In the genomic region with DNA sequence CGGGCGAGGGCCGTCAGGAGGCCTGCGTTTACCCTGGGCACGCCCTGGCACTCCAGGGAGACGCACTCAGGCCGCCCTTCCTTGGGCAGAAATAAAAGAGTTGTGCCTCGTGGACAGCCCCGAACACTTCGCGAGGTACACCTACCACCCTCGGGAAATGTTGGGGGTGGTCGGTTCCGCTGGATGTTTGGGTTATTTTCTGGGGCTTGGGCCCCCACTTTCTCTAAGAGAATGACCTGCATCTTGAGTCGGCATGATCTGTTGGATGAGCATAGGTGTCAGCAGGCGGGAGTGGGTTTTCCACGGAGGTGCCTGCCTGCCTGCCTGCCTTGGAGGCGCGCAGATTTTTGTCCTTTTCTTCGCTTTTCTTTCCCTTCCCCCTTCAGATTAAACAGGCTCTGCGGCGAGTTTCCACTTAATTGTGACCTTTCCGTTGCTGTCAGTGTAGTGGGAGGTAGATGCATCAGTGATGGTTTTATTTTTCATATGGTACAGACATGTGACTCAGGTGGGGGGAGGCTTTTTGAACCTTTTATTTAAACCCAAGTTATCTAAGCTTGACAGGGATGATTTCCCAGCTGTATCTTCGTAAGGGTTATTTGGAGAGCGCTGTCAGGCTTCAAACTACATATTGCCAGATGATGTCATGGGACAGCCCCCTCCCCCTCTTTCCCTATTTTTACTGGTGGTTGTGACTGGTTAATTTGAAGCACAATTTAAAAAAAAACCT, we compare ENCODE assay signal across 8 cellular contexts. TPM values are rescaled to one million over a fixed set of nuclear protein-coding genes. Genes with fewer than 3 reads are reported as not detected.
DNase-seq lines count a peak whose midpoint lies in the region; ATAC-seq, FAIRE-seq and TF ChIP-seq lines count a peak whose summit lies in the region.

No MANE protein-coding gene starts in this region.

- peak overlapping the region; percentile 71 for H2AFZ ChIP-seq in HepG2 (ENCODE audit: low read length)

- intact Hi-C loops in HepG2 (cut with micrococcal nuclease; ENCODE audit: unreplicated experiment) = loop anchor here (1.0 to 10.0 kb wide), 2 partner anchors 224 to 334 kb away; no protein-coding TSS in a partner anchor

- TF ChIP-seq CTCF in cardiac fibroblast (IDR thresholded peaks at IDR 0.05; ENCODE audit: low read depth, low read length) = no peak
- TF ChIP-seq CTCF in HepG2 (CRISPR knock-in tag; IDR thresholded peaks at IDR 0.05) = no peak

- DNase-seq in AG08396 (ENCODE audit: low spot score) (peak; percentile 20), SK-MEL-5 (ENCODE audit: low read depth, low spot score) (peak; percentile 38), cardiac fibroblast (ENCODE audit: low read depth in 2 of 2) (peak; percentile 41 to 46), HepG2 (ENCODE audit: low spot score) (no peak)
- peak; percentile 4 for DNase-seq in stimulated activated CD8-positive, alpha-beta memory T cell treated with anti-CD3 and anti-CD28 coated beads, Interleukin-4, amount 100 ng/mL, for 24 hours (ENCODE audit: low read depth)

- H3K9me3 ChIP-seq in HepG2 (ENCODE audit: low read length) = no peaks in the 10 kb centered on the region

- BruUV-seq in HepG2 (replicated peaks; lab: Mats Ljungman, UMichigan) = no TSS peak

- H3K27me3 ChIP-seq in HepG2 (ENCODE audit: control insufficient read depth in 1 of 2, insufficient read depth in 2 of 2, low read length in 2 of 2) = peaks cover 2 to 7% of the 10 kb centered on the region in 2 experiments; a peak in 2 of 5 replicates

- no peaks in the 10 kb centered on the region for H3K36me3 ChIP-seq in HepG2 (replicated peaks in 1 of 2; ENCODE audit: control insufficient read depth in 1 of 2, insufficient read depth in 2 of 2, low read length in 2 of 2)

- 10% methylated on average over 22 of the region's 25 CpGs for WGBS in HepG2 (ENCODE audit: low lambda C conversion rate)

- CTCF ChIA-PET in HepG2 (lab: Yijun Ruan, JAX; ENCODE audit: low intra/inter-chr PET ratio, low total read pairs) = interaction anchor here (2.5 kb wide), 1 partner anchor 21 kb away, joined by 13 read pairs; no protein-coding TSS in a partner anchor

- ATAC-seq in GM21619 (IDR thresholded peaks at IDR 0.05; ENCODE audit: unreplicated experiment) = peak; percentile 0
- ATAC-seq in HepG2 = no peak; the same call in 2 of the 3 replicates
- ATAC-seq in GM19452 (IDR thresholded peaks at IDR 0.05; ENCODE audit: unreplicated experiment) = no peak
- no peak for ATAC-seq in HG02885 (IDR thresholded peaks at IDR 0.05; ENCODE audit: poor library complexity, unreplicated experiment)

- no peak for TF ChIP-seq EP300 in HepG2 (IDR thresholded peaks at IDR 0.05; ENCODE audit: low read depth in 2 of 2, low read length in 2 of 2)
- TF ChIP-seq EP300 in HepG2 (CRISPR knock-in tag; IDR thresholded peaks at IDR 0.05; ENCODE audit: borderline replicate concordance) = no peak

- peak overlapping the region; percentile 77 for H3K4me2 ChIP-seq in HepG2 (ENCODE audit: low read depth, low read length)

- peaks cover 25% of the 10 kb centered on the region for H3K4me1 ChIP-seq in HepG2 (ENCODE audit: insufficient read depth, low read length)

- peak overlapping the region; percentile 49 for H3K27ac ChIP-seq in HepG2 (ENCODE audit: extremely low read length, insufficient read depth, low read length)

- peak overlapping the region; percentile 74 to 78 for H3K4me3 ChIP-seq in cardiac fibroblast (replicated peaks in 1 of 2; ENCODE audit: low read depth in 2 of 2, low read length in 2 of 2)
- H3K4me3 ChIP-seq in HepG2 (replicated peaks in 1 of 3; ENCODE audit: insufficient read depth in 1 of 3, low read depth in 2 of 3, low read length in 3 of 3) = peak overlapping the region; percentile 68 to 99 (median 74)

- no peaks in the 10 kb centered on the region for H3K79me2 ChIP-seq in HepG2 (ENCODE audit: insufficient read depth, low read length)

- in situ Hi-C loops in SK-MEL-5 (cut with HindIII; ENCODE audit: low pct_unique_long_range_greater_than_20kb, low sequenced_read_pairs) = no loop called here
- in situ Hi-C loops in HepG2 (cut with HindIII; ENCODE audit: extremely low pct_ligation_motif_present, low pct_unique_long_range_greater_than_20kb) = no loop called here

- peak overlapping the region; percentile 78 for H3K9ac ChIP-seq in HepG2 (ENCODE audit: insufficient read depth, low read depth, low read length)

- TF ChIP-seq RAD21 in HepG2 (CRISPR knock-in tag; IDR thresholded peaks at IDR 0.05) = no peak

- no peaks in the 10 kb centered on the region for H4K20me1 ChIP-seq in HepG2 (ENCODE audit: insufficient read depth, low read length)

- no peak for FAIRE-seq in HepG2 (lab: Jason Lieb, UNC)

- TF ChIP-seq POLR2A in HepG2 (IDR thresholded peaks at IDR 0.05; ENCODE audit: insufficient read depth in 1 of 2, low read depth in 2 of 2, low read length in 2 of 2) = no peak

- POLR2A ChIA-PET in HepG2 (lab: Yijun Ruan, JAX) = no interaction called here

TF ChIP-seq in HepG2, 621 proteins besides CTCF, POLR2A, EP300 and RAD21 (continues in another document):
- TF ChIP-seq EED (CRISPR knock-in tag; IDR thresholded peaks at IDR 0.05) = no peak
- TF ChIP-seq AGO2 (optimal IDR thresholded peaks at IDR 0.05; ENCODE audit: low read depth, low read length) = peak; percentile 2
- 0 out of 2 replicates have a peak, but pooled peaks have one; percentile 7 for TF ChIP-seq ESRRA (CRISPR knock-in tag; IDR thresholded peaks at IDR 0.05; ENCODE audit: low read depth)
- TF ChIP-seq ZNF598 (CRISPR knock-in tag; IDR thresholded peaks at IDR 0.05; ENCODE audit: borderline replicate concordance) = no peak
- TF ChIP-seq ZNF207 (IDR thresholded peaks at IDR 0.05; ENCODE audit: borderline replicate concordance) = no peak
- TF ChIP-seq, protein P1, sequence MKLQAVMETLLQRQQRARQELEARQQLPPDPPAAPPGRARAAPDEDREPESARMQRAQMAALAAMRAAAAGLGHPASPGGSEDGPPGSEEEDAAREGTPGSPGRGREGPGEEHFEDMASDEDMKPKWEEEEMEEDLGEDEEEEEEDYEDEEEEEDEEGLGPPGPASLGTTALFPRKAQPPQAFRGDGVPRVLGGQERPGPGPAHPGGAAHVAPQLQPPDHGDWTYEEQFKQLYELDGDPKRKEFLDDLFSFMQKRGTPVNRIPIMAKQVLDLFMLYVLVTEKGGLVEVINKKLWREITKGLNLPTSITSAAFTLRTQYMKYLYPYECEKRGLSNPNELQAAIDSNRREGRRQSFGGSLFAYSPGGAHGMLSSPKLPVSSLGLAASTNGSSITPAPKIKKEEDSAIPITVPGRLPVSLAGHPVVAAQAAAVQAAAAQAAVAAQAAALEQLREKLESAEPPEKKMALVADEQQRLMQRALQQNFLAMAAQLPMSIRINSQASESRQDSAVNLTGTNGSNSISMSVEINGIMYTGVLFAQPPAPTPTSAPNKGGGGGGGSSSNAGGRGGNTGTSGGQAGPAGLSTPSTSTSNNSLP (IDR thresholded peaks at IDR 0.05; ENCODE audit: low read depth, low read length) = no peak
- no peak for TF ChIP-seq HINFP (CRISPR knock-in tag; IDR thresholded peaks at IDR 0.05; ENCODE audit: low read depth)
- no peak for TF ChIP-seq ZNF615 (CRISPR knock-in tag; IDR thresholded peaks at IDR 0.05; ENCODE audit: borderline replicate concordance)
- TF ChIP-seq WIZ (CRISPR knock-in tag; IDR thresholded peaks at IDR 0.05) = 0 out of 2 replicates have a peak, but pooled peaks have one; percentile 44
- TF ChIP-seq HNRNPL (IDR thresholded peaks at IDR 0.05; ENCODE audit: low read depth, low read length) = no peak

RNA-seq across cellular contexts. Expression of gene HECTD2, which starts 0.7 kb away (rescaled TPM):
- total RNA-seq in SK-MEL-5 (2014; rRNA removed; shearing (Covaris generic)) = 3.8 and 4.5 TPM in 2 replicates
- polyA plus RNA-seq in SK-MEL-5 (2015; cell fraction: cytosol; rRNA removed) = 4.0 and 4.7 TPM in 2 replicates
- 21.7 and 32.8 TPM in 2 replicates for polyA plus RNA-seq in SK-MEL-5 (2015; cell fraction: nucleus; rRNA removed)
- 5.1 and 5.2 TPM in 2 replicates for total RNA-seq in HepG2 (2016; rRNA removed; fragmentation: Illumina TruSeq; extraction: Trizol)
- 10.2 and 11.5 TPM in 2 replicates for total RNA-seq in HepG2 (2016; cell fraction: cytosol; rRNA removed; fragmentation: Illumina TruSeq; extraction: Trizol; ENCODE audit: low read depth)
- 4.1 and 4.2 TPM in 2 replicates for total RNA-seq in HepG2 (2016; cell fraction: insoluble cytoplasmic fraction; rRNA removed; fragmentation: Illumina TruSeq; extraction: Trizol)
- 3.0 and 3.5 TPM in 2 replicates for total RNA-seq in HepG2 (2016; cell fraction: membrane; rRNA removed; fragmentation: Illumina TruSeq; extraction: Trizol)
- total RNA-seq in HepG2 (2016; cell fraction: nucleus; rRNA removed; fragmentation: Illumina TruSeq; extraction: Trizol) = 12.0 and 12.8 TPM in 2 replicates
- polyA plus RNA-seq in HepG2 (2011; rRNA removed) = 3.2 and 3.3 TPM in 2 replicates
- 0.68 and 0.85 TPM in 2 replicates for polyA plus RNA-seq in HepG2 (2011; cell fraction: cytosol; rRNA removed)
- polyA plus RNA-seq in HepG2 (2011; cell fraction: nucleus; rRNA removed) = 3.9 and 5.8 TPM in 2 replicates
- 1.7 and 2.2 TPM in 2 replicates for polyA plus RNA-seq in HepG2 (2012)
- polyA plus RNA-seq in HepG2 (2016; cell fraction: cytosol; fragmentation: Illumina TruSeq; extraction: Trizol; ENCODE audit: low read depth) = 0.93 and 0.97 TPM in 2 replicates
- polyA plus RNA-seq in HepG2 (2016; cell fraction: insoluble cytoplasmic fraction; fragmentation: Illumina TruSeq; extraction: Trizol; ENCODE audit: low read depth) = 4.1 and 4.4 TPM in 2 replicates
- 1.7 and 2.1 TPM in 2 replicates for polyA plus RNA-seq in HepG2 (2016; cell fraction: membrane; fragmentation: Illumina TruSeq; extraction: Trizol; ENCODE audit: low read depth)
- 18.4 and 19.3 TPM in 2 replicates for polyA plus RNA-seq in HepG2 (2016; cell fraction: nucleus; fragmentation: Illumina TruSeq; extraction: Trizol; ENCODE audit: insufficient read depth, low read depth)
- 2.7 and 21.5 TPM in 2 replicates for polyA minus RNA-seq in HepG2 (2011; rRNA and poly(A)+ RNA removed; ENCODE audit: low replicate concordance)
- 1.4 and 1.6 TPM in 2 replicates for polyA minus RNA-seq in HepG2 (2011; cell fraction: cytosol; rRNA and poly(A)+ RNA removed)
- polyA minus RNA-seq in HepG2 (2011; cell fraction: nucleus; rRNA and poly(A)+ RNA removed) = 12.2 and 14.7 TPM in 2 replicates
